ENCODE assay signal across 16 cellular contexts in genomic region chr15:39365873-39366272, GRCh38.
"Had no signal": no experiment of that assay in that cellular context is flagged by ENCODE, and none has a peak within 500 bp of the region (broad histone marks: within the 10 kb centered on the region; RNA-seq: fewer than 3 reads in every experiment).

No MANE protein-coding gene starts in this region.

- H3K27ac ChIP-seq: ascending aorta, esophagus muscularis mucosa, thyroid gland, uterus, WERI-Rb-1 had no signal

- H3K36me3 ChIP-seq: ascending aorta, esophagus muscularis mucosa, thyroid gland, uterus, WERI-Rb-1 had no signal

- DNase-seq: activated CD4-positive, alpha-beta T cell treated with anti-CD3 and anti-CD28 coated beads for 4 hours; activated CD8-positive, alpha-beta memory T cell treated with anti-CD3 and anti-CD28 coated beads, Interleukin-2, amount 50 U/mL, for 4 hours; activated CD8-positive, alpha-beta T cell treated with anti-CD3 and anti-CD28 coated beads for 36 hours; activated gamma-delta T cell treated with Interleukin-2 at 50 U/mL for 16 hours; activated T-cell treated with anti-CD3 and anti-CD28 coated beads, Interleukin-2, amount 50 U/mL, for 72 hours; glutamatergic neuron; immature natural killer cell; midbrain; retina; thyroid gland; uterus; WERI-Rb-1 had no signal

- H3K9me3 ChIP-seq: ascending aorta, thyroid gland, uterus had no signal

- H3K27me3 ChIP-seq: ascending aorta, esophagus muscularis mucosa, thyroid gland, uterus had no signal

- H3K4me1 ChIP-seq: ascending aorta, thyroid gland had no signal

- ATAC-seq: activated CD8-positive, alpha-beta T cell treated with anti-CD3 and anti-CD28 coated beads for 36 hours; activated T-cell treated with anti-CD3 and anti-CD28 coated beads, Interleukin-2, amount 50 U/mL, for 72 hours had no signal

- H3K4me3 ChIP-seq: ascending aorta, esophagus muscularis mucosa, lung, skin epidermis, thyroid gland, uterus had no signal
